13 cellular contexts compared by ENCODE assay signal in genomic region chr13:44219808-44220544, GRCh38.
DNase-seq lines count a peak whose midpoint lies in the region; ATAC-seq and TF ChIP-seq lines count a peak whose summit lies in the region.
"Had no signal": no experiment of that assay in that cellular context is flagged by ENCODE, and none has a peak within 500 bp of the region (broad histone marks: within the 10 kb centered on the region; RNA-seq: fewer than 3 reads in every experiment).

No MANE protein-coding gene starts in this region.

- DNase-seq in ELR (ENCODE audit: low read depth) (peak; percentile 49), adrenal gland (peak in 4 of 7 donors; percentile 41 to 63 (median 57)), foreskin fibroblast (peak; percentile 29 to 61), stomach (no peak), amygdala (lab: John Stamatoyannopoulos, UW) (no peak)
- DNase-seq in activated naive CD4-positive, alpha-beta T cell treated with anti-CD3 and anti-CD28 coated beads, Interleukin-2, amount 50 U/mL, for 16 hours = no peak
- DNase-seq in activated CD4-positive, alpha-beta T cell treated with anti-CD3 and anti-CD28 coated beads, Interleukin-2, amount 50 U/mL, for 48 hours = no peak
- DNase-seq: aorta; glutamatergic neuron; naive B cell; NCI-H510A; stimulated activated CD4-positive, alpha-beta T cell treated with anti-CD3 and anti-CD28 coated beads, Interleukin-1b, Interleukin-23, amount 100 ng/mL, for 48 hours had no signal

- no peaks in the 10 kb centered on the region for H3K36me3 ChIP-seq in adrenal gland (replicated peaks in 1 of 2)
- H3K36me3 ChIP-seq in stomach = no peaks in the 10 kb centered on the region

- no peaks in the 10 kb centered on the region for H3K27me3 ChIP-seq in adrenal gland
- H3K27me3 ChIP-seq in stomach = no peaks in the 10 kb centered on the region

- TF ChIP-seq EP300 in stomach (IDR thresholded peaks at IDR 0.05) = no peak

- H3K4me1 ChIP-seq in adrenal gland (replicated peaks in 1 of 2) = peaks cover 5 to 25% of the 10 kb centered on the region in 2 donors
- peaks cover 32 to 61% (median 49%) of the 10 kb centered on the region in 4 donors for H3K4me1 ChIP-seq in stomach

- intact Hi-C loops in adrenal gland (cut with DNase I) (no loop called here), stomach (cut with DNase I; ENCODE audit: low total_unique reads) (no loop called here)

- peak in 1 of 2 donors; percentile 25 for TF ChIP-seq POLR2A in adrenal gland (IDR thresholded peaks at IDR 0.05)
- no peak for TF ChIP-seq POLR2A in stomach (IDR thresholded peaks at IDR 0.05)

- 62 to 70% (median 64%) methylated on average over 9 to 11 of the region's 11 CpGs for WGBS in adrenal gland, 4 donors
- 77 to 84% (median 81%) methylated on average over 11 of the region's 11 CpGs for WGBS in stomach, 5 donors

- H3K27ac ChIP-seq in adrenal gland (peak overlapping the region; percentile 37 to 84 (median 75)), stomach (peak overlapping the region; percentile 75 to 89 (median 85))

- no peak for TF ChIP-seq CTCF in adrenal gland (IDR thresholded peaks at IDR 0.05)
- TF ChIP-seq CTCF in foreskin fibroblast (IDR thresholded peaks at IDR 0.05; ENCODE audit: low read depth, low read length) = no peak
- no peak for TF ChIP-seq CTCF in stomach (IDR thresholded peaks at IDR 0.05)

- H3K4me3 ChIP-seq in adrenal gland (no peak overlapping the region), foreskin fibroblast (ENCODE audit: low read depth in 1 of 2, low read length in 2 of 2) (no peak overlapping the region), stomach (no peak overlapping the region)

- ATAC-seq in HG02973 (IDR thresholded peaks at IDR 0.05; ENCODE audit: unreplicated experiment) = no peak

- H3K9me3 ChIP-seq in adrenal gland (replicated peaks in 1 of 3) (no peaks in the 10 kb centered on the region), stomach (no peaks in the 10 kb centered on the region)

Comparison
In these comparisons a context has a peak if more than half of its experiments do, and no peak if none do; other contexts are left out.
1. DNase-seq: peak in ELR (single experiment), adrenal gland (4 of 7) and foreskin fibroblast (2 of 2); none in stomach (single experiment), amygdala (0 of 56), activated naive CD4-positive, alpha-beta T cell treated with anti-CD3 and anti-CD28 coated beads, Interleukin-2, amount 50 U/mL, for 16 hours (single experiment) and activated CD4-positive, alpha-beta T cell treated with anti-CD3 and anti-CD28 coated beads, Interleukin-2, amount 50 U/mL, for 48 hours (0 of 2).